11 cellular contexts compared by ENCODE assay signal in the genomic region with DNA sequence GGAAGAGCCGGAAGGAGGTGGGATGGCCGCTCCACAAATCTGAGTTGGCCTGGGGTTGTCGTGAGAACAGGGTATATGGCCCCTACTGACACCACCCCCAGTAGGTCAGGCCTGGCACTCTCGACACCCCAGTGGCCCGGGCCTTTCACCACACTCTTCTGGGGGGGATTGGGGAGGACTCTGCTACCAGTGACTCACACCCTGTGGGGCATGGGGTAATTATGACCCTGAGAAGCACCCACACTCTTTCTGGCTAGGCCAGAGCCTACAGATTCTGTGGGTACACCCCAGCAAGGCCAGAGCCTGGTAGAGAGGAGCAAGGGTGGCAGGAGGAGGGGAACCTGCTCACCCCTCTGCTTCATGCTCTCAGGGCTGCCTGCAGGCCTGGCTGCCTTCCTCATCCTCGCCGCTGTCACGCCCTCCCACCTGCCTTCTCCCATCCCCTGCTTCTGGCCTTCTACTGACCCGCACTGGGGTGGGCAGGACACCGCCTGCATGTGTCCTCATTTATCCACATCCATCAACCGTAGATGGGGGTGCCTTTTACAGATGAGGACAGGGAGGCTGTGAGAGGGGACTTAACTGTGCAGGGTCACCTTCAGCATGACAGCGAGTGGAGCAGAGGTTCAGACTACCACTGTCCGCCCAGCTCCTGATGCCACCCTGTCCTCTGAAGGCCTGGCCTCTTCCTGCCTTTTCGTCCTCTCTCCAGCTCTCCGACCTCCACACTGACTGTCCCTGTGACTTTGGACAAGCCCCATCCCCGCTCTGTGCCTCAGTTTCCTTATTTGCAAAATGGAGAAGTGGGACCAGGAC. TPM values are rescaled to one million over a fixed set of nuclear protein-coding genes. Genes with fewer than 3 reads are reported as not detected.
DNase-seq lines count a peak whose midpoint lies in the region; ATAC-seq and TF ChIP-seq lines count a peak whose summit lies in the region.
"Had no signal": no experiment of that assay in that cellular context is flagged by ENCODE, and none has a peak within 500 bp of the region (broad histone marks: within the 10 kb centered on the region; RNA-seq: fewer than 3 reads in every experiment).

No MANE protein-coding gene starts in this region.

- DNase-seq in activated T-cell treated with anti-CD3 and anti-CD28 coated beads, Interleukin-2, amount 50 U/mL, for 72 hours: peak in 1 of 2 donors; percentile 52
- no peak for DNase-seq in activated T-cell treated with anti-CD3 and anti-CD28 coated beads, Interleukin-2, amount 50 U/mL, for 4 hours
- DNase-seq in Peyer's patch (no peak), glomerular visceral epithelial cell (ENCODE audit: extremely low spot score) (peak; percentile 54), NCI-H526 (lab: John Stamatoyannopoulos, UW) (no peak), GM10248 (ENCODE audit: extremely low spot score) (no peak)
- peak; percentile 43 for DNase-seq in stimulated activated naive CD8-positive, alpha-beta T cell treated with anti-CD3 and anti-CD28 coated beads, Interleukin-15, Interleukin-2, amounts not matched to agents 100 U/mL and 50 U/mL, for 24 hours
- DNase-seq: NCI-H1105 treated with DMSO at 0.1 percent for 48 hours had no signal

- H3K27me3 ChIP-seq in Peyer's patch: no peaks in the 10 kb centered on the region

- POLR2A ChIA-PET in GM10248 (lab: Yijun Ruan, JAX): interaction anchor here (0.5 to 2.9 kb wide), 8 partner anchors 10 to 1183 kb away, joined by 3 to 18 read pairs (median 7); no protein-coding TSS in a partner anchor

- no peaks in the 10 kb centered on the region for H3K36me3 ChIP-seq in Peyer's patch

- peak overlapping the region; percentile 85 to 92 for H3K4me3 Mint-ChIP-seq in activated T-cell treated with anti-CD3 and anti-CD28 coated beads, Interleukin-2, amount 50 U/mL, for 72 hours
- H3K4me3 Mint-ChIP-seq in activated T-cell treated with anti-CD3 and anti-CD28 coated beads, Interleukin-2, amount 50 U/mL, for 4 hours: no peak overlapping the region

- no peak for ATAC-seq in activated T-cell treated with anti-CD3 and anti-CD28 coated beads, Interleukin-2, amount 50 U/mL, for 72 hours (replicated peaks in 1 of 2)
- no peak for ATAC-seq in activated T-cell treated with anti-CD3 and anti-CD28 coated beads, Interleukin-2, amount 50 U/mL, for 4 hours
- ATAC-seq in stimulated activated naive CD8-positive, alpha-beta T cell treated with anti-CD3 and anti-CD28 coated beads, Interleukin-15, Interleukin-2, amounts not matched to agents 100 U/mL and 50 U/mL, for 24 hours: no peak
- ATAC-seq in HG02571 (IDR thresholded peaks at IDR 0.05; ENCODE audit: unreplicated experiment): no peak

- H3K4me1 Mint-ChIP-seq in activated T-cell treated with anti-CD3 and anti-CD28 coated beads, Interleukin-2, amount 50 U/mL, for 72 hours (ENCODE audit: low read depth): peaks cover 100% of the 10 kb centered on the region
- peaks cover 96% of the 10 kb centered on the region for H3K4me1 Mint-ChIP-seq in activated T-cell treated with anti-CD3 and anti-CD28 coated beads, Interleukin-2, amount 50 U/mL, for 4 hours (ENCODE audit: low read depth)

- TF ChIP-seq POLR2A in Peyer's patch (IDR thresholded peaks at IDR 0.05): no peak

- H3K4me1 ChIP-seq in Peyer's patch: peaks cover 0 to 65% (median 56%) of the 10 kb centered on the region in 4 donors

- no peaks in the 10 kb centered on the region for H3K9me3 ChIP-seq in Peyer's patch

- H3K27ac ChIP-seq in Peyer's patch: peak overlapping the region; percentile 72 to 84 (median 82)

- H3K36me3 Mint-ChIP-seq in activated T-cell treated with anti-CD3 and anti-CD28 coated beads, Interleukin-2, amount 50 U/mL, for 72 hours (ENCODE audit: insufficient read depth in 2 of 2): peaks cover 6 to 10% of the 10 kb centered on the region in 2 donors
- no peaks in the 10 kb centered on the region for H3K36me3 Mint-ChIP-seq in activated T-cell treated with anti-CD3 and anti-CD28 coated beads, Interleukin-2, amount 50 U/mL, for 4 hours (ENCODE audit: insufficient read depth)

- no peaks in the 10 kb centered on the region for H3K27me3 Mint-ChIP-seq in activated T-cell treated with anti-CD3 and anti-CD28 coated beads, Interleukin-2, amount 50 U/mL, for 72 hours (ENCODE audit: low read depth)
- no peaks in the 10 kb centered on the region for H3K27me3 Mint-ChIP-seq in activated T-cell treated with anti-CD3 and anti-CD28 coated beads, Interleukin-2, amount 50 U/mL, for 4 hours (ENCODE audit: low read depth)

- H3K4me3 ChIP-seq in Peyer's patch: no peak overlapping the region

- CTCF ChIA-PET in GM10248 (lab: Yijun Ruan, JAX): interaction anchor here (1.6 to 11.9 kb wide), 7 partner anchors 11 to 43 kb away, joined by 5 to 156 read pairs (median 11); a partner anchor contains a TSS

- peak overlapping the region; percentile 99 for H3K27ac Mint-ChIP-seq in activated T-cell treated with anti-CD3 and anti-CD28 coated beads, Interleukin-2, amount 50 U/mL, for 72 hours

- TF ChIP-seq CTCF in Peyer's patch (IDR thresholded peaks at IDR 0.05) (no peak), GM10248 (IDR thresholded peaks at IDR 0.05; ENCODE audit: control extremely low read depth, extremely low read depth, low read depth, missing control alignments) (no peak)

- H3K9me3 Mint-ChIP-seq in activated T-cell treated with anti-CD3 and anti-CD28 coated beads, Interleukin-2, amount 50 U/mL, for 72 hours: no peaks in the 10 kb centered on the region
- no peaks in the 10 kb centered on the region for H3K9me3 Mint-ChIP-seq in activated T-cell treated with anti-CD3 and anti-CD28 coated beads, Interleukin-2, amount 50 U/mL, for 4 hours

RNA-seq across cellular contexts. Expression of a gene that starts 18.4 kb away (rescaled TPM):
- total RNA-seq in activated T-cell treated with anti-CD3 and anti-CD28 coated beads, Interleukin-2, amount 50 U/mL, for 72 hours: 10 to 100 TPM; 43.3 to 45.6 TPM
- 1 to 10 TPM; 8.2 to 9.9 (median 9.8) TPM for total RNA-seq in activated T-cell treated with anti-CD3 and anti-CD28 coated beads, Interleukin-2, amount 50 U/mL, for 4 hours
- total RNA-seq in Peyer's patch: 10 to 100 TPM in 1 of 4 donors, 1 to 10 TPM in 3; 3.2 to 32.2 (median 5.4) TPM
- total RNA-seq: pulmonary artery endothelial cell had no signal

RNA-seq across cellular contexts. Expression of a gene that starts 30.8 kb away (rescaled TPM):
- not detected for total RNA-seq in activated T-cell treated with anti-CD3 and anti-CD28 coated beads, Interleukin-2, amount 50 U/mL, for 72 hours
- total RNA-seq in activated T-cell treated with anti-CD3 and anti-CD28 coated beads, Interleukin-2, amount 50 U/mL, for 4 hours: not detected
- total RNA-seq in Peyer's patch: not detected
- total RNA-seq: HT-29, pulmonary artery endothelial cell had no signal

RNA-seq across cellular contexts. Expression of a gene that starts 39.1 kb away (rescaled TPM):
- 1 to 10 TPM; 1.6 to 2.2 TPM for total RNA-seq in activated T-cell treated with anti-CD3 and anti-CD28 coated beads, Interleukin-2, amount 50 U/mL, for 72 hours
- under 1 TPM in 1 of 3 donors, not detected in 2; 0.35 TPM for total RNA-seq in activated T-cell treated with anti-CD3 and anti-CD28 coated beads, Interleukin-2, amount 50 U/mL, for 4 hours
- not detected for total RNA-seq in Peyer's patch
- total RNA-seq: HT-29, pulmonary artery endothelial cell had no signal

Comparison
In these comparisons a context has a peak if more than half of its experiments do, and no peak if none do; other contexts are left out.
1. DNase-seq: peak in glomerular visceral epithelial cell (single experiment) and stimulated activated naive CD8-positive, alpha-beta T cell treated with anti-CD3 and anti-CD28 coated beads, Interleukin-15, Interleukin-2, amounts not matched to agents 100 U/mL and 50 U/mL, for 24 hours (single experiment); none in activated T-cell treated with anti-CD3 and anti-CD28 coated beads, Interleukin-2, amount 50 U/mL, for 4 hours (single experiment), Peyer's patch (0 of 3), NCI-H526 (0 of 2) and GM10248 (single experiment).